Comparison of ENCODE assay signal across 8 cellular contexts in the genomic region with DNA sequence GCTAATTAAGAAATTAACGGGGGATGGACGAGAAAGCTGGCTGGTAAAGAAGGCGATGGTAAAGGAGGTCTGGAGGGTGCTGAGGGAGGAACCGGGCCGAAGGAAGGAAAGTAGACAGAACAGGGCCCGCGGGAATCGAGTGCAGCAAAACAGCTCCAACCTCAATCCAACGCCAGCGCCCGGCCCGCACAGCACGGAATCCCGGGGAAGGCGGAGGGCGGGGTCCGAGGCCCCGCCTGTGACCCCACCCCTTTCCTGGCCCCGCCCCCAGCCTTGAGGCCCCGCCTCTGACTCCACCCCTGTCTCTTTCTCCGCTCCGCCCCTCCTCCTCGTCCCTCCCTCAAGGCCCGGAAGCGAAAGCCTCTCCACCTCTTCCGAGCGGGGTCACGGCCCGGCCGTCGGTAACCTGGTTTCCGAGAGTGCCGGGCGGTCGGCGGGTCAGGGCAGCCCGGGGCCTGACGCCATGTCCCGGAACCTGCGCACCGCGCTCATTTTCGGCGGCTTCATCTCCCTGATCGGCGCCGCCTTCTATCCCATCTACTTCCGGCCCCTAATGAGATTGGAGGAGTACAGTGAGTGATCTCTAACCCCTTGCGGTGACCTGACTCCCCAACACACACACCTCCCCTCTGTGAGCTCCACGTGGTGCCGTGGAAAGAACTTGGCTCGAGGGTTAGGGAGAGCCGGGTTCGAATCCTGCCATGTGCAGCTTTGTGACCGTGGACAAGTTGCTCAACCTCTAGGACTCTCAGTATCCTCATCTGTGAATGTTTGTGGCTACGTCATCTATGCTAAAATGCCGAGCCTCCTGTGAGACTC. TPM values are rescaled to one million over a fixed set of nuclear protein-coding genes. Genes with fewer than 3 reads are reported as not detected.
DNase-seq lines count a peak whose midpoint lies in the region; ATAC-seq and TF ChIP-seq lines count a peak whose summit lies in the region.

A gene (plus strand): TSS at position 370 of the 819 bp plus-strand sequence. CDS start 94 bp downstream, at position 464.

- TF ChIP-seq RAD21 in IMR-90 (IDR thresholded peaks at IDR 0.05; ENCODE audit: low read length): no peak

- POLR2A ChIA-PET in IMR-90 (lab: Charles Lee; ENCODE audit: unreplicated experiment): interaction anchor here (0.6 kb wide), 2 partner anchors 74 to 228 kb away, joined by 3 read pairs; no protein-coding TSS in a partner anchor

- H3K23ac ChIP-seq in IMR-90 (ENCODE audit: low read depth, low read length): peak within 1 kb of the TSS; percentile 93

- ATAC-seq in GM21529 (IDR thresholded peaks at IDR 0.05; ENCODE audit: unreplicated experiment) (peak; percentile 95), IMR-90 (ENCODE audit: low read depth) (peak; percentile 98)

- intact Hi-C loops in IMR-90 (cut with micrococcal nuclease): loop anchor here (5.0 kb wide), 2 partner anchors 52 to 97 kb away; a partner anchor contains a TSS

- H2BK5ac ChIP-seq in IMR-90 (ENCODE audit: low read depth, low read length, poor library complexity, severe bottlenecking): peak within 1 kb of the TSS; percentile 68

- no TSS peak for BruUV-seq in IMR-90 (replicated peaks; lab: Mats Ljungman, UMichigan)

- no peaks in the 10 kb centered on the region for H3K27me3 ChIP-seq in IMR-90 (ENCODE audit: control insufficient read depth, insufficient read depth, low read length)
- no peaks in the 10 kb centered on the region for H3K27me3 ChIP-seq in mucosa of stomach (ENCODE audit: control insufficient read depth, insufficient read depth, low read length)

- CTCF ChIA-PET in IMR-90 (lab: Yijun Ruan, JAX): no interaction called here

- no peaks in the 10 kb centered on the region for H3K36me3 ChIP-seq in IMR-90 (ENCODE audit: control insufficient read depth, insufficient read depth, low read length)
- no peaks in the 10 kb centered on the region for H3K36me3 ChIP-seq in mucosa of stomach (ENCODE audit: control insufficient read depth, insufficient read depth, low read length)

- H3K27ac ChIP-seq in IMR-90 (ENCODE audit: insufficient read depth, low read length): peak within 1 kb of the TSS; percentile 78

- H3K4me2 ChIP-seq in IMR-90 (ENCODE audit: low read depth, low read length): peak within 1 kb of the TSS; percentile 89

- peak; percentile 70; the same call in 1 of the 2 replicates for TF ChIP-seq POLR2A in IMR-90 (IDR thresholded peaks at IDR 0.05; ENCODE audit: low read depth, low read length)

- peak within 1 kb of the TSS; percentile 31; the same call in 1 of the 3 replicates for H2BK15ac ChIP-seq in IMR-90 (ENCODE audit: low read depth, low read length)

- TF ChIP-seq CTCF in IMR-90 (conservative IDR thresholded peaks at IDR 0.05; ENCODE audit: low read depth, low read length): no peak
- TF ChIP-seq CTCF in epithelial cell of proximal tubule (conservative IDR thresholded peaks at IDR 0.05; ENCODE audit: low read depth, low read length): no peak

- peaks cover 10 to 21% of the 10 kb centered on the region in 2 experiments; a peak in 3 of 4 replicates for H3K79me1 ChIP-seq in IMR-90 (ENCODE audit: low read depth in 1 of 2, low read length in 2 of 2)

- peak within 1 kb of the TSS; percentile 84 for H2AK5ac ChIP-seq in IMR-90 (ENCODE audit: low read depth, low read length)

- H2AK9ac ChIP-seq in IMR-90 (replicated peaks; ENCODE audit: low read depth, low read length, poor library complexity): peak within 1 kb of the TSS; percentile 93

- in situ Hi-C loops in IMR-90 (cut with MboI; ENCODE audit: low sequenced_read_pairs): no loop called here

- H3K4me1 ChIP-seq in IMR-90 (ENCODE audit: control insufficient read depth, insufficient read depth, low read length) (peaks cover 6% of the 10 kb centered on the region), mucosa of stomach (ENCODE audit: control insufficient read depth, insufficient read depth, low read length) (peaks cover 9% of the 10 kb centered on the region)

- peak within 1 kb of the TSS; percentile 91 for H4K91ac ChIP-seq in IMR-90 (ENCODE audit: insufficient read depth, low read depth, low read length)

- 0 out of 2 replicates have a peak within 1 kb of the TSS, but pooled peaks have one; percentile 53 for H2BK20ac ChIP-seq in IMR-90 (ENCODE audit: low read depth, low read length)

- peak within 1 kb of the TSS; percentile 95 for H3K14ac ChIP-seq in IMR-90 (replicated peaks; ENCODE audit: low read depth, low read length)

- 5% methylated on average over 7 of the region's 57 CpGs; no CpG with 5 or more reads in 1 of the 2 experiments for WGBS in IMR-90 (ENCODE audit: extremely low coverage in 2 of 2, insufficient read length in 1 of 2), 2 experiments

- H3K56ac ChIP-seq in IMR-90 (ENCODE audit: extremely low read depth, insufficient read depth, low read length): peak within 1 kb of the TSS; percentile 89

- no peaks in the 10 kb centered on the region for H4K20me1 ChIP-seq in IMR-90 (ENCODE audit: insufficient read depth, low read length)

- peaks cover 8% of the 10 kb centered on the region; the same call in 1 of the 2 replicates for H3K9me1 ChIP-seq in IMR-90 (ENCODE audit: insufficient read depth, low read length)

- H3K9ac ChIP-seq in IMR-90 (ENCODE audit: low read depth, low read length) (peak within 1 kb of the TSS; percentile 85), mucosa of stomach (ENCODE audit: low read length) (peak within 1 kb of the TSS; percentile 84)

- dilution Hi-C loops in IMR-90 (cut with HindIII; ENCODE audit: low sequenced_read_pairs, unreplicated experiment): no loop called here

- H4K8ac ChIP-seq in IMR-90 (ENCODE audit: low read depth in 2 of 2, low read length in 2 of 2): peak within 1 kb of the TSS; percentile 92 to 99

- H2AFZ ChIP-seq in IMR-90 (replicated peaks; ENCODE audit: low read length, poor library complexity): peak within 1 kb of the TSS; percentile 96

- peak within 1 kb of the TSS; percentile 54 for H3K4me3 ChIP-seq in IMR-90 (ENCODE audit: insufficient read depth, low read depth, low read length)
- H3K4me3 ChIP-seq in epithelial cell of proximal tubule (ENCODE audit: low read depth, low read length): peak within 1 kb of the TSS; percentile 87
- peak within 1 kb of the TSS; percentile 91 for H3K4me3 ChIP-seq in mucosa of stomach (ENCODE audit: low read length)

- H2BK120ac ChIP-seq in IMR-90 (ENCODE audit: low read depth, low read length): peak within 1 kb of the TSS; percentile 89

- peak within 1 kb of the TSS; percentile 73 for H3K18ac ChIP-seq in IMR-90 (ENCODE audit: low read depth, low read length)

- DNase-seq in DMS53 (lab: John Stamatoyannopoulos, UW): peak; percentile 98
- DNase-seq in IMR-90: peak; percentile 86
- peak; percentile 14 for DNase-seq in OCI-M2 (lab: John Stamatoyannopoulos, UW; ENCODE audit: unreplicated experiment)
- peak; percentile 91 for DNase-seq in activated T-cell treated with anti-CD3 and anti-CD28 coated beads, Interleukin-2, amount 50 U/mL, for 1 hour
- peak; percentile 39 for DNase-seq in epithelial cell of proximal tubule (ENCODE audit: low read depth)
- DNase-seq in stimulated activated CD8-positive, alpha-beta memory T cell treated with anti-CD3 and anti-CD28 coated beads, Interleukin-7, amount 100 ng/mL, for 1 hour (ENCODE audit: low read depth in 2 of 2): peak; percentile 73 to 81

- H3K9me3 ChIP-seq in IMR-90 (ENCODE audit: control insufficient read depth, insufficient read depth, low read length) (no peaks in the 10 kb centered on the region), mucosa of stomach (ENCODE audit: control insufficient read depth, low read length) (no peaks in the 10 kb centered on the region)

- peak within 1 kb of the TSS; percentile 93 for H4K5ac ChIP-seq in IMR-90 (ENCODE audit: low read depth, low read length)

- peak within 1 kb of the TSS; percentile 94 for H3K4ac ChIP-seq in IMR-90 (ENCODE audit: low read depth, low read length)

TF ChIP-seq in IMR-90, 13 proteins besides CTCF, POLR2A, EP300 and RAD21:
- peak; percentile 59 for TF ChIP-seq RCOR1 (IDR thresholded peaks at IDR 0.05; ENCODE audit: insufficient replicate concordance, low read length)
- TF ChIP-seq SMC3 (IDR thresholded peaks at IDR 0.05; ENCODE audit: low read depth, low read length): no peak
- peak; percentile 63; the same call in 1 of the 2 replicates for TF ChIP-seq CEBPB (IDR thresholded peaks at IDR 0.05; ENCODE audit: low read depth, low read length)
- no peak for TF ChIP-seq MAFK (IDR thresholded peaks at IDR 0.05; ENCODE audit: low read depth, low read length)
- TF ChIP-seq MAZ (IDR thresholded peaks at IDR 0.05; ENCODE audit: borderline replicate concordance, low read depth, low read length): peak; percentile 80
- no peak for TF ChIP-seq MXI1 (IDR thresholded peaks at IDR 0.05; ENCODE audit: borderline replicate concordance, low read depth, low read length)
- TF ChIP-seq BHLHE40 (IDR thresholded peaks at IDR 0.05; ENCODE audit: low read depth, low read length): no peak
- TF ChIP-seq, protein P1, sequence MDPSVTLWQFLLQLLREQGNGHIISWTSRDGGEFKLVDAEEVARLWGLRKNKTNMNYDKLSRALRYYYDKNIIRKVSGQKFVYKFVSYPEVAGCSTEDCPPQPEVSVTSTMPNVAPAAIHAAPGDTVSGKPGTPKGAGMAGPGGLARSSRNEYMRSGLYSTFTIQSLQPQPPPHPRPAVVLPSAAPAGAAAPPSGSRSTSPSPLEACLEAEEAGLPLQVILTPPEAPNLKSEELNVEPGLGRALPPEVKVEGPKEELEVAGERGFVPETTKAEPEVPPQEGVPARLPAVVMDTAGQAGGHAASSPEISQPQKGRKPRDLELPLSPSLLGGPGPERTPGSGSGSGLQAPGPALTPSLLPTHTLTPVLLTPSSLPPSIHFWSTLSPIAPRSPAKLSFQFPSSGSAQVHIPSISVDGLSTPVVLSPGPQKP (IDR thresholded peaks at IDR 0.05; ENCODE audit: borderline replicate concordance, low read depth, low read length): no peak

RNA-seq across cellular contexts. Expression of the gene that starts here (rescaled TPM):
- 13.6 and 24.4 TPM in 2 replicates for total RNA-seq in IMR-90 (2012; rRNA removed)
- 20.5 and 23.1 TPM in 2 replicates for polyA plus RNA-seq in IMR-90 (2012; rRNA removed)
- polyA plus RNA-seq in IMR-90 (2012; cell fraction: cytosol; rRNA removed): 6.7 and 13.7 TPM in 2 replicates
- 2.5 and 9.9 TPM in 2 replicates for polyA plus RNA-seq in IMR-90 (2012; cell fraction: nucleus; rRNA removed; ENCODE audit: low replicate concordance)
- 20.2 and 31.2 TPM in 2 replicates for total RNA-seq in epithelial cell of proximal tubule

Comparison
In these comparisons a context has a peak if more than half of its experiments do, and no peak if none do; other contexts are left out.
1. Peak in every context shown above with its lines: DNase-seq, ATAC-seq, H3K4me3 ChIP-seq and H3K27ac ChIP-seq.
2. DNase-seq: peak in every context shown above with its lines; median percentile 98 in DMS53; 91 in activated T-cell treated with anti-CD3 and anti-CD28 coated beads, Interleukin-2, amount 50 U/mL, for 1 hour; 86 in IMR-90; 77 in stimulated activated CD8-positive, alpha-beta memory T cell treated with anti-CD3 and anti-CD28 coated beads, Interleukin-7, amount 100 ng/mL, for 1 hour; 39 in epithelial cell of proximal tubule; 14 in OCI-M2.